8 cellular contexts compared by ENCODE assay signal in genomic region chr2:203786912-203787311, GRCh38.
DNase-seq lines count a peak whose midpoint lies in the region; ATAC-seq and TF ChIP-seq lines count a peak whose summit lies in the region.

No MANE protein-coding gene starts in this region.

- no peak for ATAC-seq in HG03442 (IDR thresholded peaks at IDR 0.05; ENCODE audit: unreplicated experiment)
- no peak for ATAC-seq in HG02973 (IDR thresholded peaks at IDR 0.05; ENCODE audit: unreplicated experiment)

- peak overlapping the region; percentile 1 to 65 (median 54) for H3K27ac ChIP-seq in sigmoid colon

- WGBS in sigmoid colon, 2 donors = 69 to 87% methylated on average over 4 of the region's 4 CpGs

- DNase-seq in HFFc6 = no peak
- peak; percentile 70 for DNase-seq in NOMO-1 treated with dmso at 0.1 percent for 144 hours (lab: John Stamatoyannopoulos, UW; ENCODE audit: unreplicated experiment)
- peak; percentile 69 to 85 for DNase-seq in foreskin fibroblast
- DNase-seq in sigmoid colon = peak; percentile 71
- DNase-seq in activated CD4-positive, alpha-beta T cell treated with anti-CD3 and anti-CD28 coated beads, Interleukin-2, amount 50 U/mL, for 4 hours = no peak
- no peak for DNase-seq in NCI-H128 (lab: John Stamatoyannopoulos, UW; ENCODE audit: unreplicated experiment)

- H3K4me3 ChIP-seq in foreskin fibroblast (ENCODE audit: low read depth in 1 of 2, low read length in 2 of 2) (no peak overlapping the region), sigmoid colon (no peak overlapping the region)

- no peaks in the 10 kb centered on the region for H3K27me3 ChIP-seq in sigmoid colon

- intact Hi-C loops in sigmoid colon (cut with DNase I) = no loop called here

- no peaks in the 10 kb centered on the region for H3K9me3 Mint-ChIP-seq in HFFc6

- peak overlapping the region; percentile 44 for H3K27ac Mint-ChIP-seq in HFFc6

- TF ChIP-seq EP300 in sigmoid colon (IDR thresholded peaks at IDR 0.05) = no peak

- TF ChIP-seq CTCF in HFFc6 (IDR thresholded peaks at IDR 0.05) (no peak), foreskin fibroblast (IDR thresholded peaks at IDR 0.05; ENCODE audit: low read depth, low read length) (no peak), sigmoid colon (IDR thresholded peaks at IDR 0.05) (no peak)

- no peaks in the 10 kb centered on the region; the same call in 1 of the 2 replicates for H3K27me3 Mint-ChIP-seq in HFFc6 (ENCODE audit: insufficient read depth)

- H3K9me3 ChIP-seq in sigmoid colon = no peaks in the 10 kb centered on the region

- no peaks in the 10 kb centered on the region for H3K36me3 Mint-ChIP-seq in HFFc6 (ENCODE audit: low read depth)

- peaks cover 60% of the 10 kb centered on the region for H3K4me1 Mint-ChIP-seq in HFFc6 (ENCODE audit: low read depth)

- H3K4me3 Mint-ChIP-seq in HFFc6 = no peak overlapping the region

- H3K36me3 ChIP-seq in sigmoid colon = no peaks in the 10 kb centered on the region

- no peak for TF ChIP-seq POLR2A in sigmoid colon (IDR thresholded peaks at IDR 0.05)

- peaks cover 0 to 34% (median 23%) of the 10 kb centered on the region in 4 donors for H3K4me1 ChIP-seq in sigmoid colon

Comparison
In these comparisons a context has a peak if more than half of its experiments do, and no peak if none do; other contexts are left out.
1. DNase-seq: peak in NOMO-1 treated with dmso at 0.1 percent for 144 hours (single experiment), foreskin fibroblast (2 of 2) and sigmoid colon (single experiment); none in HFFc6 (single experiment), activated CD4-positive, alpha-beta T cell treated with anti-CD3 and anti-CD28 coated beads, Interleukin-2, amount 50 U/mL, for 4 hours (0 of 2) and NCI-H128 (single experiment).